In genomic region chr7:47763063-47763974, GRCh38 we compare ENCODE assay signal across 8 cellular contexts.
A peak's percentile ranks its signal among the peaks of the same experiment; 100 is the strongest.
DNase-seq lines count a peak whose midpoint lies in the region; ATAC-seq, FAIRE-seq and TF ChIP-seq lines count a peak whose summit lies in the region.

No MANE protein-coding gene starts in this region.

- no peaks in the 10 kb centered on the region for H3K27me3 ChIP-seq in endodermal cell (ENCODE audit: control insufficient read depth, insufficient read depth, low read length, poor library complexity, severe bottlenecking)
- no peaks in the 10 kb centered on the region for H3K27me3 ChIP-seq in small intestine (ENCODE audit: control insufficient read depth in 2 of 2, insufficient read depth in 2 of 2, low read length in 2 of 2)

- H3K4me3 Mint-ChIP-seq in endodermal cell, result no peak overlapping the region
- H3K4me3 Mint-ChIP-seq in activated T-helper 1 cell treated with anti-CD3 and anti-CD28 coated beads, Interleukin-12 subunit alpha, Interleukin-12 subunit beta, Interleukin-2, Interleukin-4 antibody, amounts not matched to agents 30 ng/mL and 10 ng/mL and 1 ng/mL, durations not matched to agents 14 hours and 24 hours and 36 hours, result no peak overlapping the region

- no peak overlapping the region for H3K9ac ChIP-seq in endodermal cell (ENCODE audit: extremely low read depth, low read length, poor library complexity, severe bottlenecking)

- no peaks in the 10 kb centered on the region for H3K9me3 Mint-ChIP-seq in endodermal cell
- no peaks in the 10 kb centered on the region for H3K9me3 Mint-ChIP-seq in activated T-helper 1 cell treated with anti-CD3 and anti-CD28 coated beads, Interleukin-12 subunit alpha, Interleukin-12 subunit beta, Interleukin-2, Interleukin-4 antibody, amounts not matched to agents 30 ng/mL and 10 ng/mL and 1 ng/mL, durations not matched to agents 14 hours and 24 hours and 36 hours

- DNase-seq in NCI-H524 (lab: John Stamatoyannopoulos, UW), result peak; percentile 36 to 78
- DNase-seq in endodermal cell, result no peak
- DNase-seq in small intestine, result peak; percentile 59
- DNase-seq in posterior vena cava (ENCODE audit: low spot score), result no peak
- no peak for DNase-seq in activated T-helper 1 cell treated with anti-CD3 and anti-CD28 coated beads, Interleukin-12 subunit alpha, Interleukin-12 subunit beta, Interleukin-2, Interleukin-4 antibody, amounts not matched to agents 30 ng/mL and 10 ng/mL and 1 ng/mL, durations not matched to agents 14 hours and 24 hours and 36 hours (ENCODE audit: low spot score)

- H3K4me1 ChIP-seq in endodermal cell (ENCODE audit: control insufficient read depth, insufficient read depth, low read length) (peaks cover 11% of the 10 kb centered on the region), small intestine (ENCODE audit: control insufficient read depth in 2 of 2, insufficient read depth in 1 of 2, low read depth in 1 of 2, low read length in 1 of 2) (peaks cover 2 to 4% of the 10 kb centered on the region in 2 donors)

- H3K27me3 Mint-ChIP-seq in endodermal cell (ENCODE audit: insufficient read depth), result no peaks in the 10 kb centered on the region
- H3K27me3 Mint-ChIP-seq in activated T-helper 1 cell treated with anti-CD3 and anti-CD28 coated beads, Interleukin-12 subunit alpha, Interleukin-12 subunit beta, Interleukin-2, Interleukin-4 antibody, amounts not matched to agents 30 ng/mL and 10 ng/mL and 1 ng/mL, durations not matched to agents 14 hours and 24 hours and 36 hours (ENCODE audit: insufficient read depth), result no peaks in the 10 kb centered on the region

- ATAC-seq in GM19463 (IDR thresholded peaks at IDR 0.05; ENCODE audit: unreplicated experiment) (peak; percentile 61), GM21825 (IDR thresholded peaks at IDR 0.05; ENCODE audit: unreplicated experiment) (no peak), GM21526 (IDR thresholded peaks at IDR 0.05; ENCODE audit: low FRiP score, unreplicated experiment) (no peak)

- no peaks in the 10 kb centered on the region for H3K36me3 ChIP-seq in endodermal cell (ENCODE audit: control insufficient read depth, insufficient read depth, low read length)
- no peaks in the 10 kb centered on the region for H3K36me3 ChIP-seq in small intestine (ENCODE audit: control insufficient read depth in 2 of 2, insufficient read depth in 2 of 2, low read length in 2 of 2)

- H3K27ac Mint-ChIP-seq in endodermal cell, result no peak overlapping the region
- H3K27ac Mint-ChIP-seq in activated T-helper 1 cell treated with anti-CD3 and anti-CD28 coated beads, Interleukin-12 subunit alpha, Interleukin-12 subunit beta, Interleukin-2, Interleukin-4 antibody, amounts not matched to agents 30 ng/mL and 10 ng/mL and 1 ng/mL, durations not matched to agents 14 hours and 24 hours and 36 hours, result no peak overlapping the region

- H3K9me3 ChIP-seq in endodermal cell (ENCODE audit: control insufficient read depth, low read length), result no peaks in the 10 kb centered on the region
- H3K9me3 ChIP-seq in small intestine (ENCODE audit: control insufficient read depth, low read depth), result no peaks in the 10 kb centered on the region

- 77 to 84% methylated on average over 6 to 9 of the region's 9 CpGs for WGBS in endodermal cell (ENCODE audit: insufficient coverage in 1 of 2, insufficient read length in 1 of 2), 2 experiments
- 20 to 41% (median 24%) methylated on average over 9 of the region's 9 CpGs for WGBS in small intestine, 3 donors

- FAIRE-seq in small intestine (lab: Jason Lieb, UNC), result no peak

- peak overlapping the region; percentile 61 for H3K27ac ChIP-seq in endodermal cell (ENCODE audit: low read depth, low read length)
- H3K27ac ChIP-seq in small intestine (ENCODE audit: low read depth in 1 of 2, low read length in 1 of 2), result peak overlapping the region; percentile 9 to 51

- intact Hi-C loops in posterior vena cava (cut with DNase I), result no loop called here
- intact Hi-C loops in activated T-helper 1 cell treated with anti-CD3 and anti-CD28 coated beads, Interleukin-12 subunit alpha, Interleukin-12 subunit beta, Interleukin-2, Interleukin-4 antibody, amounts not matched to agents 30 ng/mL and 10 ng/mL and 1 ng/mL, durations not matched to agents 14 hours and 24 hours and 36 hours (cut with micrococcal nuclease), result no loop called here

- H3K4me1 Mint-ChIP-seq in endodermal cell, result peaks cover 19% of the 10 kb centered on the region
- H3K4me1 Mint-ChIP-seq in activated T-helper 1 cell treated with anti-CD3 and anti-CD28 coated beads, Interleukin-12 subunit alpha, Interleukin-12 subunit beta, Interleukin-2, Interleukin-4 antibody, amounts not matched to agents 30 ng/mL and 10 ng/mL and 1 ng/mL, durations not matched to agents 14 hours and 24 hours and 36 hours (ENCODE audit: low read depth), result no peaks in the 10 kb centered on the region

- no peak for TF ChIP-seq CTCF in endodermal cell (conservative IDR thresholded peaks at IDR 0.05)

- H3K4me3 ChIP-seq in endodermal cell (ENCODE audit: low read length) (no peak overlapping the region), small intestine (ENCODE audit: low read depth in 1 of 2, low read length in 2 of 2) (no peak overlapping the region)

- no peaks in the 10 kb centered on the region for H3K36me3 Mint-ChIP-seq in endodermal cell (ENCODE audit: low read depth)
- H3K36me3 Mint-ChIP-seq in activated T-helper 1 cell treated with anti-CD3 and anti-CD28 coated beads, Interleukin-12 subunit alpha, Interleukin-12 subunit beta, Interleukin-2, Interleukin-4 antibody, amounts not matched to agents 30 ng/mL and 10 ng/mL and 1 ng/mL, durations not matched to agents 14 hours and 24 hours and 36 hours (ENCODE audit: low read depth), result no peaks in the 10 kb centered on the region

Comparison
In these comparisons a context has a peak if more than half of its experiments do, and no peak if none do; other contexts are left out.
1. DNase-seq: peak in NCI-H524 (2 of 2) and small intestine (single experiment); none in endodermal cell (single experiment), posterior vena cava (single experiment) and activated T-helper 1 cell treated with anti-CD3 and anti-CD28 coated beads, Interleukin-12 subunit alpha, Interleukin-12 subunit beta, Interleukin-2, Interleukin-4 antibody, amounts not matched to agents 30 ng/mL and 10 ng/mL and 1 ng/mL, durations not matched to agents 14 hours and 24 hours and 36 hours (single experiment).